Comparison of ENCODE assay signal across 10 cellular contexts in genomic region chr12:104603545-104603973, GRCh38.
DNase-seq lines count a peak whose midpoint lies in the region; ATAC-seq and TF ChIP-seq lines count a peak whose summit lies in the region.
"Had no signal": no experiment of that assay in that cellular context is flagged by ENCODE, and none has a peak within 500 bp of the region (broad histone marks: within the 10 kb centered on the region; RNA-seq: fewer than 3 reads in every experiment).

No MANE protein-coding gene starts in this region.

- 100% methylated on average over 1 of the region's 1 CpG for WGBS in prostate gland

- peak overlapping the region; percentile 55 for H3K4me3 Mint-ChIP-seq in activated CD4-positive, alpha-beta T cell treated with anti-CD3 and anti-CD28 coated beads, Interleukin-2, amount 10 ng/mL, durations not matched to agents 24 days and 14 days
- peak overlapping the region; percentile 59 for H3K4me3 Mint-ChIP-seq in T-helper 17 cell

- no peak for TF ChIP-seq CTCF in foreskin keratinocyte (conservative IDR thresholded peaks at IDR 0.05)
- TF ChIP-seq CTCF in prostate gland (IDR thresholded peaks at IDR 0.05): no peak

- peaks cover 59% of the 10 kb centered on the region for H3K4me1 Mint-ChIP-seq in activated CD4-positive, alpha-beta T cell treated with anti-CD3 and anti-CD28 coated beads, Interleukin-2, amount 10 ng/mL, durations not matched to agents 24 days and 14 days
- H3K4me1 Mint-ChIP-seq in T-helper 17 cell: peaks cover 55% of the 10 kb centered on the region

- H3K27ac Mint-ChIP-seq in activated CD4-positive, alpha-beta T cell treated with anti-CD3 and anti-CD28 coated beads, Interleukin-2, amount 10 ng/mL, durations not matched to agents 24 days and 14 days: peak overlapping the region; percentile 85
- peak overlapping the region; percentile 92 for H3K27ac Mint-ChIP-seq in T-helper 17 cell

- H3K9me3 Mint-ChIP-seq in activated CD4-positive, alpha-beta T cell treated with anti-CD3 and anti-CD28 coated beads, Interleukin-2, amount 10 ng/mL, durations not matched to agents 24 days and 14 days: no peaks in the 10 kb centered on the region

- H3K9ac ChIP-seq in subcutaneous abdominal adipose tissue (ENCODE audit: low read length in 5 of 5): peak overlapping the region in 1 of 5 donors; percentile 19

- H3K27ac ChIP-seq in foreskin keratinocyte: peak overlapping the region; percentile 56
- peak overlapping the region; percentile 85 for H3K27ac ChIP-seq in subcutaneous abdominal adipose tissue (ENCODE audit: low read depth, low read length)
- H3K27ac ChIP-seq in prostate gland: no peak overlapping the region

- ATAC-seq in T-helper 17 cell (no peak), foreskin keratinocyte (peak; percentile 64), sciatic nerve (no peak), GM19324 (IDR thresholded peaks at IDR 0.05; ENCODE audit: low FRiP score, unreplicated experiment) (no peak)

- H3K27me3 ChIP-seq in foreskin keratinocyte (no peaks in the 10 kb centered on the region), subcutaneous abdominal adipose tissue (ENCODE audit: control insufficient read depth in 5 of 5, insufficient read depth in 4 of 5, low read length in 5 of 5) (no peaks in the 10 kb centered on the region), prostate gland (replicated peaks; ENCODE audit: insufficient read depth) (no peaks in the 10 kb centered on the region)

- H3K36me3 Mint-ChIP-seq in activated CD4-positive, alpha-beta T cell treated with anti-CD3 and anti-CD28 coated beads, Interleukin-2, amount 10 ng/mL, durations not matched to agents 24 days and 14 days (ENCODE audit: low read depth): peaks cover 32% of the 10 kb centered on the region
- H3K36me3 Mint-ChIP-seq in T-helper 17 cell (ENCODE audit: low read depth): peaks cover 7% of the 10 kb centered on the region

- DNase-seq in activated CD4-positive, alpha-beta T cell treated with anti-CD3 and anti-CD28 coated beads, Interleukin-2, amount 10 ng/mL, durations not matched to agents 24 days and 14 days: no peak
- DNase-seq in activated CD4-positive, alpha-beta T cell treated with anti-CD3 and anti-CD28 coated beads, Interleukin-2, amount 50 U/mL, for 4 hours: no peak
- DNase-seq in T-helper 17 cell (no peak), foreskin keratinocyte (peak; percentile 76 to 86), sciatic nerve (ENCODE audit: low spot score) (no peak), prostate gland (ENCODE audit: low spot score) (no peak)
- DNase-seq: midbrain, NCI-H2029 had no signal

- H3K36me3 ChIP-seq in subcutaneous abdominal adipose tissue (ENCODE audit: control insufficient read depth in 5 of 5, insufficient read depth in 5 of 5, low read length in 5 of 5) (no peaks in the 10 kb centered on the region), prostate gland (no peaks in the 10 kb centered on the region)

- H3K4me3 ChIP-seq in subcutaneous abdominal adipose tissue (ENCODE audit: low read depth in 1 of 5, low read length in 5 of 5) (no peak overlapping the region), prostate gland (no peak overlapping the region)

- no peak for TF ChIP-seq POLR2A in prostate gland (IDR thresholded peaks at IDR 0.05)

- intact Hi-C loops in activated CD4-positive, alpha-beta T cell treated with anti-CD3 and anti-CD28 coated beads, Interleukin-2, amount 10 ng/mL, durations not matched to agents 24 days and 14 days (cut with micrococcal nuclease): no loop called here
- intact Hi-C loops in sciatic nerve (cut with DNase I) (loop anchor here (10.0 kb wide), 1 partner anchor 99 kb away; no protein-coding TSS in a partner anchor), prostate gland (cut with DNase I) (no loop called here)

- peaks cover 25% of the 10 kb centered on the region for H3K4me1 ChIP-seq in foreskin keratinocyte
- peaks cover 2 to 54% (median 33%) of the 10 kb centered on the region in 5 donors for H3K4me1 ChIP-seq in subcutaneous abdominal adipose tissue (ENCODE audit: control insufficient read depth in 5 of 5, insufficient read depth in 5 of 5, low read length in 5 of 5)
- H3K4me1 ChIP-seq in prostate gland (replicated peaks): no peaks in the 10 kb centered on the region

- H3K27me3 Mint-ChIP-seq in activated CD4-positive, alpha-beta T cell treated with anti-CD3 and anti-CD28 coated beads, Interleukin-2, amount 10 ng/mL, durations not matched to agents 24 days and 14 days: no peaks in the 10 kb centered on the region
- H3K27me3 Mint-ChIP-seq in T-helper 17 cell: no peaks in the 10 kb centered on the region

- H3K9me3 ChIP-seq in T-helper 17 cell (ENCODE audit: control insufficient read depth, low read length, poor library complexity, severe bottlenecking) (no peaks in the 10 kb centered on the region), subcutaneous abdominal adipose tissue (ENCODE audit: control insufficient read depth in 5 of 5, low read length in 5 of 5) (no peaks in the 10 kb centered on the region), prostate gland (no peaks in the 10 kb centered on the region)

Comparison
In these comparisons a context has a peak if more than half of its experiments do, and no peak if none do; other contexts are left out.
1. DNase-seq: peak in foreskin keratinocyte (2 of 2); none in activated CD4-positive, alpha-beta T cell treated with anti-CD3 and anti-CD28 coated beads, Interleukin-2, amount 10 ng/mL, durations not matched to agents 24 days and 14 days (single experiment), activated CD4-positive, alpha-beta T cell treated with anti-CD3 and anti-CD28 coated beads, Interleukin-2, amount 50 U/mL, for 4 hours (0 of 2), T-helper 17 cell (0 of 3), sciatic nerve (single experiment) and prostate gland (single experiment).
2. H3K27ac ChIP-seq: peak in foreskin keratinocyte (single experiment) and subcutaneous abdominal adipose tissue (single experiment); none in prostate gland (0 of 2).